In genomic region chr11:2103666-2104523, GRCh38 we compare ENCODE assay signal across 17 cellular contexts. TPM values are rescaled to one million over a fixed set of nuclear protein-coding genes. Genes with fewer than 3 reads are reported as not detected.
"Had no signal": no experiment of that assay in that cellular context is flagged by ENCODE, and none has a peak within 500 bp of the region (broad histone marks: within the 10 kb centered on the region; RNA-seq: fewer than 3 reads in every experiment).

No MANE protein-coding gene starts in this region.

- ATAC-seq: right lobe of liver; stimulated activated effector memory CD8-positive, alpha-beta T cell treated with anti-CD3 and anti-CD28 coated beads, Interleukin-12 subunit alpha, Interleukin-12 subunit beta, amount 100 ng/mL, for 72 hours had no signal

- H3K9me3 Mint-ChIP-seq: activated B cell treated with CpG ODN at 0.5 μM for 24 hours; activated CD4-positive, alpha-beta T cell treated with anti-CD3 and anti-CD28 coated beads, Interleukin-2, amount 10 ng/mL, durations not matched to agents 7 days and 5 days; endodermal cell; naive B cell; stimulated activated effector memory CD8-positive, alpha-beta T cell treated with anti-CD3 and anti-CD28 coated beads, Interleukin-12 subunit alpha, Interleukin-12 subunit beta, amount 100 ng/mL, for 72 hours had no signal

- H3K4me3 Mint-ChIP-seq: activated B cell treated with CpG ODN at 0.5 μM for 24 hours; activated CD4-positive, alpha-beta T cell treated with anti-CD3 and anti-CD28 coated beads, Interleukin-2, amount 10 ng/mL, durations not matched to agents 7 days and 5 days; endodermal cell; naive B cell; stimulated activated effector memory CD8-positive, alpha-beta T cell treated with anti-CD3 and anti-CD28 coated beads, Interleukin-12 subunit alpha, Interleukin-12 subunit beta, amount 100 ng/mL, for 72 hours had no signal

- H3K27ac ChIP-seq: dorsolateral prefrontal cortex, right lobe of liver, SJSA1 had no signal

- H3K36me3 Mint-ChIP-seq: naive B cell; stimulated activated effector memory CD8-positive, alpha-beta T cell treated with anti-CD3 and anti-CD28 coated beads, Interleukin-12 subunit alpha, Interleukin-12 subunit beta, amount 100 ng/mL, for 72 hours had no signal

- DNase-seq: activated B cell treated with CpG ODN at 0.5 μM for 24 hours; activated CD4-positive, alpha-beta T cell treated with anti-CD3 and anti-CD28 coated beads, Interleukin-2, amount 10 ng/mL, durations not matched to agents 7 days and 5 days; activated naive CD4-positive, alpha-beta T cell; endodermal cell; hypothalamus; naive B cell; nucleus accumbens; T-helper 2 cell had no signal

- H3K4me1 Mint-ChIP-seq: activated B cell treated with CpG ODN at 0.5 μM for 24 hours; activated CD4-positive, alpha-beta T cell treated with anti-CD3 and anti-CD28 coated beads, Interleukin-2, amount 10 ng/mL, durations not matched to agents 7 days and 5 days had no signal

- H3K27ac Mint-ChIP-seq: activated B cell treated with CpG ODN at 0.5 μM for 24 hours; activated CD4-positive, alpha-beta T cell treated with anti-CD3 and anti-CD28 coated beads, Interleukin-2, amount 10 ng/mL, durations not matched to agents 7 days and 5 days; endodermal cell; stimulated activated effector memory CD8-positive, alpha-beta T cell treated with anti-CD3 and anti-CD28 coated beads, Interleukin-12 subunit alpha, Interleukin-12 subunit beta, amount 100 ng/mL, for 72 hours had no signal

RNA-seq across cellular contexts. Expression of gene IGF2, which starts 35.3 kb away (rescaled TPM):
- total RNA-seq: activated B cell treated with CpG ODN at 0.5 μM for 24 hours, mononuclear cell had no signal

RNA-seq across cellular contexts. Expression of gene INS, which starts 57.1 kb away (rescaled TPM):
- total RNA-seq: activated B cell treated with CpG ODN at 0.5 μM for 24 hours; activated CD4-positive, alpha-beta T cell treated with anti-CD3 and anti-CD28 coated beads, Interleukin-2, amount 10 ng/mL, durations not matched to agents 7 days and 5 days; astrocyte; bronchial epithelial cell; dorsolateral prefrontal cortex; endodermal cell; mononuclear cell; psoas muscle; right lobe of liver; SJSA1; urinary bladder had no signal
